ENCODE assay signal across 9 cellular contexts in genomic region chr10:24465899-24466615, GRCh38.
DNase-seq lines count a peak whose midpoint lies in the region; ATAC-seq and TF ChIP-seq lines count a peak whose summit lies in the region.
"Had no signal": no experiment of that assay in that cellular context is flagged by ENCODE, and none has a peak within 500 bp of the region (broad histone marks: within the 10 kb centered on the region; RNA-seq: fewer than 3 reads in every experiment).

No MANE protein-coding gene starts in this region.

- peak; percentile 48 for DNase-seq in DMS79 treated with DMSO at 0.1 percent for 48 hours (lab: John Stamatoyannopoulos, UW)
- peak; percentile 90 for DNase-seq in M059J (ENCODE audit: low read depth)
- peak; percentile 64 for DNase-seq in activated naive CD8-positive, alpha-beta T cell treated with anti-CD3 and anti-CD28 coated beads for 36 hours
- DNase-seq in left lung, result no peak
- no peak for DNase-seq in DMS114 treated with DMSO at 0.1 percent for 48 hours (lab: John Stamatoyannopoulos, UW; ENCODE audit: unreplicated experiment)
- no peak for DNase-seq in SHP77 treated with DMSO at 0.1 percent for 48 hours (lab: John Stamatoyannopoulos, UW)

- peaks cover 3% of the 10 kb centered on the region for H3K9me3 Mint-ChIP-seq in activated naive CD8-positive, alpha-beta T cell treated with anti-CD3 and anti-CD28 coated beads for 36 hours

- H3K9me3 ChIP-seq in left lung (no peaks in the 10 kb centered on the region), thymus (ENCODE audit: control insufficient read depth) (no peaks in the 10 kb centered on the region)

- H3K36me3 ChIP-seq in left lung, result no peaks in the 10 kb centered on the region
- H3K36me3 ChIP-seq in thymus (ENCODE audit: control insufficient read depth, insufficient read depth), result no peaks in the 10 kb centered on the region

- intact Hi-C loops in left lung (cut with DNase I), result no loop called here

- peak overlapping the region; percentile 74 to 88 for H3K27ac ChIP-seq in left lung
- peak overlapping the region; percentile 37 for H3K27ac ChIP-seq in thymus (ENCODE audit: low read depth)
- H3K27ac ChIP-seq: SK-N-MC had no signal

- H3K4me1 ChIP-seq in left lung (peaks cover 0 to 20% of the 10 kb centered on the region in 2 donors), thymus (ENCODE audit: control insufficient read depth, insufficient read depth, low read length) (no peaks in the 10 kb centered on the region)

- peaks cover 30% of the 10 kb centered on the region for H3K4me1 Mint-ChIP-seq in activated naive CD8-positive, alpha-beta T cell treated with anti-CD3 and anti-CD28 coated beads for 36 hours

- ATAC-seq in GM21447 (IDR thresholded peaks at IDR 0.05; ENCODE audit: unreplicated experiment), result peak; percentile 66
- peak; percentile 84 for ATAC-seq in left lung

- peaks cover 32% of the 10 kb centered on the region for H3K27me3 Mint-ChIP-seq in activated naive CD8-positive, alpha-beta T cell treated with anti-CD3 and anti-CD28 coated beads for 36 hours

- 80% methylated on average over 13 of the region's 13 CpGs for WGBS in thymus

- H3K36me3 Mint-ChIP-seq in activated naive CD8-positive, alpha-beta T cell treated with anti-CD3 and anti-CD28 coated beads for 36 hours, result no peaks in the 10 kb centered on the region

- H3K27me3 ChIP-seq in left lung (no peaks in the 10 kb centered on the region), thymus (ENCODE audit: control insufficient read depth, insufficient read depth) (no peaks in the 10 kb centered on the region)

- H3K4me3 Mint-ChIP-seq in activated naive CD8-positive, alpha-beta T cell treated with anti-CD3 and anti-CD28 coated beads for 36 hours, result no peak overlapping the region

- H3K4me3 ChIP-seq in left lung (peak overlapping the region; percentile 10 to 30), thymus (ENCODE audit: low read length) (no peak overlapping the region)
- H3K4me3 ChIP-seq: SK-N-MC had no signal

- no peak for TF ChIP-seq CTCF in left lung (IDR thresholded peaks at IDR 0.05)

- peak overlapping the region; percentile 79 for H3K27ac Mint-ChIP-seq in activated naive CD8-positive, alpha-beta T cell treated with anti-CD3 and anti-CD28 coated beads for 36 hours

Comparison
In these comparisons a context has a peak if more than half of its experiments do, and no peak if none do; other contexts are left out.
1. DNase-seq: peak in DMS79 treated with DMSO at 0.1 percent for 48 hours (single experiment), M059J (single experiment) and activated naive CD8-positive, alpha-beta T cell treated with anti-CD3 and anti-CD28 coated beads for 36 hours (single experiment); none in left lung (0 of 2), DMS114 treated with DMSO at 0.1 percent for 48 hours (single experiment) and SHP77 treated with DMSO at 0.1 percent for 48 hours (single experiment).